Comparison of ENCODE assay signal across 18 cellular contexts in genomic region chr7:108468246-108468645, GRCh38. TPM values are rescaled to one million over a fixed set of nuclear protein-coding genes. Genes with fewer than 3 reads are reported as not detected.
DNase-seq lines count a peak whose midpoint lies in the region; ATAC-seq, FAIRE-seq and TF ChIP-seq lines count a peak whose summit lies in the region.
"Had no signal": no experiment of that assay in that cellular context is flagged by ENCODE, and none has a peak within 500 bp of the region (broad histone marks: within the 10 kb centered on the region; RNA-seq: fewer than 3 reads in every experiment).

No MANE protein-coding gene starts in this region.

- no peaks in the 10 kb centered on the region for H3K36me3 ChIP-seq in HUES48 (ENCODE audit: control insufficient read depth, insufficient read depth, low read length)
- no peaks in the 10 kb centered on the region for H3K36me3 ChIP-seq in K562 (ENCODE audit: control insufficient read depth, insufficient read depth, low read length)
- H3K36me3 ChIP-seq in mesenchymal stem cell (ENCODE audit: control insufficient read depth in 1 of 2, insufficient read depth in 2 of 2, low read depth in 1 of 2, low read length in 2 of 2), result peaks cover 0 to 17% of the 10 kb centered on the region in 2 experiments

- no peak overlapping the region for H3K23ac ChIP-seq in mesenchymal stem cell (ENCODE audit: low read length in 2 of 2)

- no peaks in the 10 kb centered on the region for H4K20me1 ChIP-seq in K562 (replicated peaks; ENCODE audit: control insufficient read depth, insufficient read depth, low read length)

- no peak overlapping the region for H2AFZ ChIP-seq in K562 (ENCODE audit: low read depth, low read length)
- H2AFZ ChIP-seq in mesenchymal stem cell (ENCODE audit: low read depth, low read length), result no peak overlapping the region

- H3K9ac ChIP-seq in HUES48 (ENCODE audit: low read depth, low read length), result no peak overlapping the region
- H3K9ac ChIP-seq in K562 (ENCODE audit: insufficient read depth in 1 of 2, low read depth in 2 of 2, low read length in 2 of 2), result no peak overlapping the region
- no peak overlapping the region for H3K9ac ChIP-seq in mesenchymal stem cell (ENCODE audit: low read length)
- H3K9ac ChIP-seq: BLaER1 treated with 17β-estradiol and CSF1 and Interleukin-3, amounts not matched to agents 10 nM and 100 nM had no signal

- H2BK15ac ChIP-seq in mesenchymal stem cell (ENCODE audit: low read depth, poor library complexity, severe bottlenecking), result no peak overlapping the region

- H3K4me3 ChIP-seq in HUES48 (ENCODE audit: low read depth, low read length), result no peak overlapping the region
- no peak overlapping the region for H3K4me3 ChIP-seq in K562
- no peak overlapping the region for H3K4me3 ChIP-seq in mesenchymal stem cell (ENCODE audit: insufficient read depth in 1 of 2, low read depth in 1 of 2, low read length in 2 of 2)
- H3K4me3 ChIP-seq: BLaER1 treated with 17β-estradiol and CSF1 and Interleukin-3, amounts not matched to agents 10 nM and 100 nM had no signal

- no peak overlapping the region for H2BK120ac ChIP-seq in mesenchymal stem cell (ENCODE audit: low read depth, low read length)

- no peak for TF ChIP-seq RAD21 in K562 (CRISPR knock-in tag; conservative IDR thresholded peaks at IDR 0.05 in 1 of 2, IDR thresholded peaks at IDR 0.05 in 1 of 2)

- H4K91ac ChIP-seq in mesenchymal stem cell (ENCODE audit: low read length), result peak overlapping the region; percentile 27

- in situ Hi-C loops in K562 (cut with MboI), result no loop called here

- H3K27ac ChIP-seq in HUES48 (ENCODE audit: low read depth, low read length), result peak overlapping the region; percentile 2
- no peak overlapping the region for H3K27ac ChIP-seq in K562 (ENCODE audit: extremely low read depth, low read depth, low read length)
- H3K27ac ChIP-seq in mesenchymal stem cell (ENCODE audit: low read length, poor library complexity, severe bottlenecking), result no peak overlapping the region
- H3K27ac ChIP-seq: 22Rv1; BLaER1 treated with 17β-estradiol and CSF1 and Interleukin-3, amounts not matched to agents 10 nM and 100 nM had no signal

- no peak overlapping the region for H3K18ac ChIP-seq in mesenchymal stem cell (ENCODE audit: low read depth in 1 of 2, low read length in 2 of 2)

- H3K4me1 ChIP-seq in HUES48 (ENCODE audit: control insufficient read depth, insufficient read depth, low read length) (no peaks in the 10 kb centered on the region; the same call in 1 of the 2 replicates), K562 (replicated peaks in 1 of 2; ENCODE audit: control insufficient read depth in 2 of 2, insufficient read depth in 2 of 2, low read length in 2 of 2) (0 out of 5 replicates have a peak, but pooled peaks cover 0 to 3% of the 10 kb centered on the region in 2 experiments), mesenchymal stem cell (ENCODE audit: control insufficient read depth, insufficient read depth, low read depth, low read length) (no peaks in the 10 kb centered on the region)

- no peak overlapping the region for H2BK5ac ChIP-seq in mesenchymal stem cell (ENCODE audit: low read depth, low read length, poor library complexity, severe bottlenecking)

- POLR2A ChIA-PET in K562 (lab: Yijun Ruan, JAX), result interaction anchor here (0.6 to 1.4 kb wide), 8 partner anchors 8 to 56 kb away, joined by 3 to 5 read pairs (median 3); no protein-coding TSS in a partner anchor

- H4K8ac ChIP-seq in mesenchymal stem cell (ENCODE audit: low read length), result no peak overlapping the region

- H3K79me1 ChIP-seq in mesenchymal stem cell (replicated peaks; ENCODE audit: low read length, poor library complexity, severe bottlenecking), result no peaks in the 10 kb centered on the region

- no peaks in the 10 kb centered on the region for H3K9me3 ChIP-seq in HUES48 (ENCODE audit: control insufficient read depth, insufficient read depth, low read length)
- no peaks in the 10 kb centered on the region for H3K9me3 ChIP-seq in K562 (replicated peaks; ENCODE audit: control insufficient read depth, insufficient read depth, low read depth, low read length)
- no peaks in the 10 kb centered on the region for H3K9me3 ChIP-seq in mesenchymal stem cell (ENCODE audit: control insufficient read depth, low read length)
- H3K9me3 ChIP-seq: BLaER1 treated with 17β-estradiol and CSF1 and Interleukin-3, amounts not matched to agents 10 nM and 100 nM had no signal

- no peaks in the 10 kb centered on the region for H3K9me1 ChIP-seq in K562 (ENCODE audit: control insufficient read depth, insufficient read depth, low read length)

- TF ChIP-seq CTCF in K562 (IDR thresholded peaks at IDR 0.05 in 2 of 3, conservative IDR thresholded peaks at IDR 0.05 in 1 of 3; ENCODE audit: insufficient read depth in 2 of 3, low read depth in 1 of 3, low read length in 3 of 3), result no peak

- TF ChIP-seq POLR2A in K562 (conservative IDR thresholded peaks at IDR 0.05), result no peak

- H2BK12ac ChIP-seq in mesenchymal stem cell (ENCODE audit: low read length in 2 of 2), result no peak overlapping the region

- CTCF ChIA-PET in K562 (lab: Yijun Ruan, JAX; ENCODE audit: low intra/inter-chr PET ratio), result interaction anchor here (0.7 kb wide), 1 partner anchor 142 kb away, joined by 3 read pairs; no protein-coding TSS in a partner anchor

- DNase-seq in DMS53 (lab: John Stamatoyannopoulos, UW) (peak; percentile 9), DMS53 treated with DMSO at 0.1 percent for 48 hours (lab: John Stamatoyannopoulos, UW; ENCODE audit: unreplicated experiment) (no peak), K562 (ENCODE audit: extremely low read depth in 1 of 4, low spot score in 3 of 4) (no peak), mesenchymal stem cell (no peak), NCI-H226 (no peak), LoVo (ENCODE audit: low spot score) (no peak)
- DNase-seq: HCEC 1CT, KBM-7, NCI-H1105, NCI-H187 treated with DMSO at 0.1 percent for 48 hours, NCI-H524 treated with DMSO at 0.1 percent for 48 hours, Right ventricle myocardium superior had no signal

- intact Hi-C loops in K562 (cut with micrococcal nuclease), result no loop called here

- TF ChIP-seq EP300 in K562 (IDR thresholded peaks at IDR 0.05; ENCODE audit: low read length), result no peak

- FAIRE-seq in K562 (lab: Jason Lieb, UNC), result no peak
- FAIRE-seq: HTR-8/SVneo had no signal

- WGBS in K562 (ENCODE audit: insufficient coverage, low coverage, missing lambda C conversion rate), result 6% methylated on average over 4 of the region's 4 CpGs
- WGBS in mesenchymal stem cell, result 83% methylated on average over 4 of the region's 4 CpGs

- no TSS peak for BruUV-seq in K562 (replicated peaks; lab: Mats Ljungman, UMichigan)

- no peak overlapping the region for H3K4ac ChIP-seq in mesenchymal stem cell (ENCODE audit: low read depth in 1 of 2, low read length in 2 of 2)

- H3K27me3 ChIP-seq in HUES48 (ENCODE audit: control insufficient read depth, insufficient read depth, low read length) (no peaks in the 10 kb centered on the region), K562 (ENCODE audit: control insufficient read depth in 2 of 2, insufficient read depth in 2 of 2, low read length in 2 of 2) (peaks cover 0 to 7% of the 10 kb centered on the region in 2 experiments; a peak in 3 of 5 replicates), mesenchymal stem cell (ENCODE audit: control insufficient read depth in 1 of 2, insufficient read depth in 1 of 2, low read length in 2 of 2) (peaks cover 0 to 4% of the 10 kb centered on the region in 2 experiments)

- H3K4me2 ChIP-seq in K562 (ENCODE audit: insufficient read depth, low read length), result no peak overlapping the region
- no peak overlapping the region for H3K4me2 ChIP-seq in mesenchymal stem cell (ENCODE audit: low read length, poor library complexity, severe bottlenecking)

- peak; percentile 42 for ATAC-seq in K562
- no peak for ATAC-seq in HG03469 (IDR thresholded peaks at IDR 0.05; ENCODE audit: unreplicated experiment)
- ATAC-seq: Panc1 had no signal

- H2AK5ac ChIP-seq in mesenchymal stem cell (ENCODE audit: low read length, severe bottlenecking), result no peak overlapping the region

- H3K79me2 ChIP-seq in K562 (ENCODE audit: control insufficient read depth, insufficient read depth, low read length), result no peaks in the 10 kb centered on the region

- H3K14ac ChIP-seq in mesenchymal stem cell (ENCODE audit: low read length in 2 of 2), result no peak overlapping the region

RNA-seq across cellular contexts. Expression of gene NRCAM, which starts 12.0 kb away (rescaled TPM):
- 0.23 and 0.28 TPM in 2 replicates for total RNA-seq in K562 (2011; cell fraction: chromatin; rRNA removed; ENCODE audit: low replicate concordance)
- 0.17 TPM in 1 of 2 replicates, not detected in the other for total RNA-seq in K562 (2011; cell fraction: nucleolus; rRNA removed)
- total RNA-seq in K562 (2011; cell fraction: nucleoplasm; rRNA removed), result 0.44 TPM in 1 of 2 replicates, not detected in the other
- total RNA-seq in K562 (2014; rRNA removed) (0.04 and 0.14 TPM in 2 replicates), K562 (2014; rRNA removed; fragmentation: Illumina TruSeq; extraction: Trizol) (0.15 and 0.32 TPM in 2 replicates), K562 (2015; rRNA removed; fragmentation: Illumina TruSeq; extraction: Trizol) (0.07 TPM in 1 of 2 replicates, not detected in the other), K562 (2021) (0.13 and 0.20 TPM in 2 replicates)
- polyA plus RNA-seq in K562 (2011; rRNA removed) (0.08 and 0.54 TPM in 2 replicates), K562 (2014; fragmentation: Illumina TruSeq; extraction: Trizol) (0.03 and 0.07 TPM in 2 replicates), K562 (2014; fragmentation: Nextera tagmentation; extraction: Ambion mirVana) (under 1 TPM in 1 of 2 experiments, not detected in 1; 0.11 TPM), K562 (2014; rRNA removed) (0.03 TPM in 1 of 2 replicates, not detected in the other)
- polyA plus RNA-seq in K562 (2011; cell fraction: cytosol; rRNA removed), result 0.03 and 0.33 TPM in 2 replicates
- polyA plus RNA-seq in K562 (2011; cell fraction: nucleus; rRNA removed), result 0.10 and 0.27 TPM in 2 replicates
- 0.07 and 0.47 TPM in 2 replicates for polyA plus RNA-seq in K562 (2012)
- 0.30 and 1.0 TPM in 2 replicates for polyA minus RNA-seq in K562 (2011; rRNA and poly(A)+ RNA removed)
- 0.38 TPM in 1 of 2 replicates, not detected in the other for polyA minus RNA-seq in K562 (2011; cell fraction: cytosol; rRNA and poly(A)+ RNA removed)
- 0.11 and 0.27 TPM in 2 replicates for polyA minus RNA-seq in K562 (2011; cell fraction: nucleus; rRNA and poly(A)+ RNA removed)
- polyA plus RNA-seq in mesenchymal stem cell (2013, experiment 1 of 2), result 0.07 TPM
- 0.08 TPM for polyA plus RNA-seq in mesenchymal stem cell (2013, experiment 2 of 2)

RNA-seq across cellular contexts. Expression of gene PNPLA8, which starts 57.7 kb away (rescaled TPM):
- 23.6 and 74.8 TPM in 2 replicates for total RNA-seq in K562 (2011; cell fraction: chromatin; rRNA removed; ENCODE audit: low replicate concordance)
- 4.5 and 6.6 TPM in 2 replicates for total RNA-seq in K562 (2011; cell fraction: nucleolus; rRNA removed)
- total RNA-seq in K562 (2011; cell fraction: nucleoplasm; rRNA removed), result 14.4 and 15.2 TPM in 2 replicates
- total RNA-seq in K562 (2014; rRNA removed) (12.0 and 13.5 TPM in 2 replicates), K562 (2014; rRNA removed; fragmentation: Illumina TruSeq; extraction: Trizol) (20.2 and 25.2 TPM in 2 replicates), K562 (2015; rRNA removed; fragmentation: Illumina TruSeq; extraction: Trizol) (13.5 and 16.3 TPM in 2 replicates), K562 (2021) (12.8 and 13.0 TPM in 2 replicates)
- polyA plus RNA-seq in K562 (2011; rRNA removed) (16.3 and 27.6 TPM in 2 replicates), K562 (2014; fragmentation: Illumina TruSeq; extraction: Trizol) (12.0 and 15.9 TPM in 2 replicates), K562 (2014; fragmentation: Nextera tagmentation; extraction: Ambion mirVana) (10 to 100 TPM; 15.9 to 17.4 TPM), K562 (2014; rRNA removed) (10.2 and 21.5 TPM in 2 replicates)
- polyA plus RNA-seq in K562 (2011; cell fraction: cytosol; rRNA removed), result 2.6 and 5.5 TPM in 2 replicates
- polyA plus RNA-seq in K562 (2011; cell fraction: nucleus; rRNA removed), result 5.1 and 7.9 TPM in 2 replicates
- polyA plus RNA-seq in K562 (2012), result 11.6 and 21.5 TPM in 2 replicates
- polyA minus RNA-seq in K562 (2011; rRNA and poly(A)+ RNA removed), result 37.2 and 42.3 TPM in 2 replicates
- polyA minus RNA-seq in K562 (2011; cell fraction: cytosol; rRNA and poly(A)+ RNA removed), result 21.1 and 25.7 TPM in 2 replicates
- polyA minus RNA-seq in K562 (2011; cell fraction: nucleus; rRNA and poly(A)+ RNA removed), result 10.8 and 17.9 TPM in 2 replicates
- polyA plus RNA-seq in mesenchymal stem cell (2013, experiment 1 of 2), result 19.3 TPM
- polyA plus RNA-seq in mesenchymal stem cell (2013, experiment 2 of 2), result 20.8 TPM
